8 cellular contexts compared by ENCODE assay signal in the genomic region with DNA sequence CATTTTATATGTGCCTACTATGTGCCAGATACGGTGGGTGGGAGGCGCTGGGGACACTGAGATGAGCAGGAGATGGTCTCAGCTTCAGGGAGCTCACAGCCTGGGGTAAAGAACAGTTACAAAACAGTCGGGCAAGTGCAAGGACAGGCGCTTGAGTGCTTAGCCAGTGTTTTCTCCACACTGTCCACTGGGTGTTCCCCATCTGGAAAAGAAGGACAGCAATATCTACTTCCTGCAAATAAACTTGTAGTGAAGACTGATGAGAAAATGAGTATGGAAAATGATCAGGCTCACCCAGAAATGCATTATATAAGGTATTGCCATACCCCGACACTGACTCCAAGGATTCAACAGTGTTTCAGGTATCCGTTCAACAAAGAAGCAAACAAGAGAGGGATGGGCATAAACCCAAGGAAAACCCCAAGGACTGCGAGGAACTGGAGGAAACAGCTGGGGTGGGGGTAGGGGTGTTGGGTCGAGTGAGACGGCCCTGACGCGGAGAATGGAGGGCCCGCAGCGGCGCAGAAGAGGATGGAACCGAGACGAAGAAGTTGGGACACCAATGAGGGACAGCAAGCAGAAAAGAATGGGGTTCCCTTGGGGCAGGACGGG. TPM values are rescaled to one million over a fixed set of nuclear protein-coding genes. Genes with fewer than 3 reads are reported as not detected.
DNase-seq lines count a peak whose midpoint lies in the region; ATAC-seq and TF ChIP-seq lines count a peak whose summit lies in the region.

No MANE protein-coding gene starts in this region.

- H3K36me3 ChIP-seq in esophagus squamous epithelium: no peaks in the 10 kb centered on the region
- no peaks in the 10 kb centered on the region for H3K36me3 ChIP-seq in naive thymus-derived CD4-positive, alpha-beta T cell (ENCODE audit: control insufficient read depth in 2 of 3, insufficient read depth in 3 of 3, low read length in 3 of 3)

- peak overlapping the region; percentile 61 to 76 (median 73) for H3K4me3 ChIP-seq in esophagus squamous epithelium
- peak overlapping the region; percentile 55 for H3K4me3 ChIP-seq in naive thymus-derived CD4-positive, alpha-beta T cell (ENCODE audit: low read length)

- ATAC-seq in GM19463 (IDR thresholded peaks at IDR 0.05; ENCODE audit: unreplicated experiment): peak; percentile 13
- peak; percentile 91 for ATAC-seq in SK-N-SH treated with all-trans-retinoic acid at 6 μM for 48 hours
- ATAC-seq in naive thymus-derived CD4-positive, alpha-beta T cell: peak; percentile 6
- no peak for ATAC-seq in HG02870 (IDR thresholded peaks at IDR 0.05; ENCODE audit: unreplicated experiment)

- H3K27me3 Mint-ChIP-seq in naive thymus-derived CD4-positive, alpha-beta T cell: peaks cover 0 to 9% (median 0%) of the 10 kb centered on the region in 5 donors

- peak overlapping the region; percentile 66 to 83 (median 79) for H3K27ac ChIP-seq in esophagus squamous epithelium
- H3K27ac ChIP-seq in naive thymus-derived CD4-positive, alpha-beta T cell (ENCODE audit: low read depth, low read length): peak overlapping the region; percentile 72

- TF ChIP-seq POLR2A in esophagus squamous epithelium (IDR thresholded peaks at IDR 0.05): no peak

- DNase-seq in AG08396 (ENCODE audit: low spot score) (peak; percentile 45), esophagus squamous epithelium (lab: John Stamatoyannopoulos, UW) (no peak), OCI-M2 (lab: John Stamatoyannopoulos, UW; ENCODE audit: unreplicated experiment) (no peak)
- DNase-seq in naive thymus-derived CD4-positive, alpha-beta T cell: peak in 3 of 9 donors; percentile 1 to 21 (median 3)
- no peak for DNase-seq in activated CD4-positive, CD25-positive, alpha-beta regulatory T cell (lab: John Stamatoyannopoulos, UW)

- H3K27ac Mint-ChIP-seq in naive thymus-derived CD4-positive, alpha-beta T cell: peak overlapping the region in 8 of 9 donors; percentile 61 to 94 (median 82)

- WGBS in esophagus squamous epithelium, 2 donors: 4 to 40% methylated on average over 15 to 16 of the region's 17 CpGs

- H3K9me3 Mint-ChIP-seq in naive thymus-derived CD4-positive, alpha-beta T cell: peaks cover 0 to 1% (median 0%) of the 10 kb centered on the region in 11 donors

- TF ChIP-seq CTCF in esophagus squamous epithelium (IDR thresholded peaks at IDR 0.05): no peak

- no peaks in the 10 kb centered on the region for H3K9me3 ChIP-seq in esophagus squamous epithelium
- H3K9me3 ChIP-seq in naive thymus-derived CD4-positive, alpha-beta T cell (ENCODE audit: control insufficient read depth in 2 of 3, low read length in 3 of 3): no peaks in the 10 kb centered on the region

- H3K4me1 Mint-ChIP-seq in naive thymus-derived CD4-positive, alpha-beta T cell: peaks cover 30 to 49% (median 43%) of the 10 kb centered on the region in 7 donors

- H3K27me3 ChIP-seq in esophagus squamous epithelium: no peaks in the 10 kb centered on the region
- H3K27me3 ChIP-seq in naive thymus-derived CD4-positive, alpha-beta T cell (ENCODE audit: control insufficient read depth in 2 of 2, insufficient read depth in 2 of 2, low read length in 2 of 2): no peaks in the 10 kb centered on the region

- peaks cover 0 to 5% (median 0%) of the 10 kb centered on the region in 5 donors for H3K36me3 Mint-ChIP-seq in naive thymus-derived CD4-positive, alpha-beta T cell

- peak overlapping the region; percentile 84 to 98 (median 92) for H3K4me3 Mint-ChIP-seq in naive thymus-derived CD4-positive, alpha-beta T cell

- peaks cover 0 to 62% (median 6%) of the 10 kb centered on the region in 3 donors for H3K4me1 ChIP-seq in esophagus squamous epithelium
- H3K4me1 ChIP-seq in naive thymus-derived CD4-positive, alpha-beta T cell (ENCODE audit: control insufficient read depth in 2 of 2, insufficient read depth in 2 of 2, low read length in 2 of 2): peaks cover 12% of the 10 kb centered on the region in 2 donors

- CTCF ChIA-PET in naive thymus-derived CD4-positive, alpha-beta T cell (lab: Charles Lee): no interaction called here

- intact Hi-C loops in esophagus squamous epithelium (cut with DNase I): loop anchor here (10.0 kb wide), 1 partner anchor 66 kb away; no protein-coding TSS in a partner anchor
- intact Hi-C loops in naive thymus-derived CD4-positive, alpha-beta T cell (cut with micrococcal nuclease): loop anchor here (2.0 to 10.0 kb wide), 9 partner anchors 86 to 1716 kb away; partner anchors contain the start of genes EOLA1 (in 2 of the 2), IDS (in 2 of the 2), EOLA2 (in 1 of the 2) and FMR1 (in 1 of the 2)

- POLR2A ChIA-PET in naive thymus-derived CD4-positive, alpha-beta T cell (lab: Charles Lee): no interaction called here

TF ChIP-seq in SK-N-SH treated with all-trans-retinoic acid at 6 μM for 48 hours, 23 proteins besides CTCF, POLR2A, EP300 and RAD21:
- TF ChIP-seq OSR1 (CRISPR knock-in tag; IDR thresholded peaks at IDR 0.05) (no peak), ZNF565 (CRISPR knock-in tag; conservative IDR thresholded peaks at IDR 0.05; ENCODE audit: low read depth) (no peak), ISL1 (CRISPR knock-in tag; IDR thresholded peaks at IDR 0.05) (no peak), PPARA (CRISPR knock-in tag; IDR thresholded peaks at IDR 0.05; ENCODE audit: borderline replicate concordance) (no peak), CSDC2 (CRISPR knock-in tag; IDR thresholded peaks at IDR 0.05) (no peak), BACH2 (CRISPR knock-in tag; IDR thresholded peaks at IDR 0.05; ENCODE audit: borderline replicate concordance) (no peak), ARNTL (CRISPR knock-in tag; IDR thresholded peaks at IDR 0.05; ENCODE audit: borderline replicate concordance, low read depth) (no peak), RARB (CRISPR knock-in tag; IDR thresholded peaks at IDR 0.05) (no peak), ZFP3 (CRISPR knock-in tag; IDR thresholded peaks at IDR 0.05) (no peak), TCF4 (CRISPR knock-in tag; IDR thresholded peaks at IDR 0.05; ENCODE audit: borderline replicate concordance) (no peak), ZFP30 (CRISPR knock-in tag; IDR thresholded peaks at IDR 0.05) (no peak), ZC3H10 (CRISPR knock-in tag; IDR thresholded peaks at IDR 0.05) (no peak)

RNA-seq across cellular contexts. Expression of gene TMEM185A, which starts 0.8 kb away (rescaled TPM):
- 10 to 100 TPM in 3 of 4 donors, 1 to 10 TPM in 1; 7.9 to 19.3 (median 15.3) TPM for total RNA-seq in esophagus squamous epithelium
- total RNA-seq in naive thymus-derived CD4-positive, alpha-beta T cell: 10 to 100 TPM; 11.9 to 23.4 (median 19.9) TPM
- polyA plus RNA-seq in naive thymus-derived CD4-positive, alpha-beta T cell: 10 to 100 TPM; 16.7 to 23.8 TPM

RNA-seq across cellular contexts. Expression of gene HSFX2, which starts 35.7 kb away (rescaled TPM):
- 1 to 10 TPM in 1 of 4 donors, not detected in 3; 1.2 TPM for total RNA-seq in esophagus squamous epithelium
- total RNA-seq in naive thymus-derived CD4-positive, alpha-beta T cell: under 1 TPM in 1 of 5 experiments, not detected in 4; 0.82 TPM
- not detected for polyA plus RNA-seq in naive thymus-derived CD4-positive, alpha-beta T cell

RNA-seq across cellular contexts. Expression of gene MAGEA9B, which starts 43.5 kb away (rescaled TPM):
- not detected for total RNA-seq in esophagus squamous epithelium
- not detected for total RNA-seq in naive thymus-derived CD4-positive, alpha-beta T cell
- not detected for polyA plus RNA-seq in naive thymus-derived CD4-positive, alpha-beta T cell
